In the genomic region with DNA sequence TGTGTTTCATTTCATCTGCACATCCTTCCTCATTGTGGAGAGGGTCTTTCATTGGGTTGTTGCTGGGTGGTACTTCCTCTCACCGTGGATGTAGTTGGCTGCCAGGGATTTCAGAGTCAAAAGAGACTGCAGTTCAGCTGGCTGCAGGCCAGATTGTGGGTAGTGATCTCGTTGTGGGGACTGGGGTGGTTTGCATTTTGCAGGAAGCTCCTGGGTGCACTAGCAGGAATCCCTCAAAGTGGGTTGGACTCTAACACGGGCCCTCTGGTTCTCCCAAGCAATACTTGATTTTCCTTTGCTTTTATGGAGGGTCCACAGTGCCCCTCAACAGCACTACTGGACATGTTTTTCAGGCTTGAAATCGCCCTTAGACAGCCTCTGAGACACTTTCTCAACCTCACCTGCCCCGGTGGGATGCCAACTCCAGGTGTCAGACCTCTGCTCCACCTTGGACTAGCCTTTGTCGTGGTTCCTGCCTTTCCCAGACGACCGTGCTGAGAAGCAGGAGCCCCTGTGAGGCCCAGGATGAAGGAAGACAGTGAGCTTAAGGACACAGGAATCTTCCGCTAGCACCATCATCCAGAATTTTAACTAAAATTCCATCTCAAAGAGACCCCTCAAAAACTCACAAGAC, we compare ENCODE assay signal across 23 cellular contexts. TPM values are rescaled to one million over a fixed set of nuclear protein-coding genes. Genes with fewer than 3 reads are reported as not detected.
DNase-seq lines count a peak whose midpoint lies in the region; ATAC-seq and TF ChIP-seq lines count a peak whose summit lies in the region.
"Had no signal": no experiment of that assay in that cellular context is flagged by ENCODE, and none has a peak within 500 bp of the region (broad histone marks: within the 10 kb centered on the region; RNA-seq: fewer than 3 reads in every experiment).

No MANE protein-coding gene starts in this region.

- H3K27ac Mint-ChIP-seq in IgD-negative memory B cell, result peak overlapping the region in 2 of 3 donors; percentile 28 to 39
- H3K27ac Mint-ChIP-seq: activated CD4-positive, alpha-beta T cell treated with anti-CD3 and anti-CD28 coated beads, Interleukin-2, amount 10 ng/mL, durations not matched to agents 7 days and 5 days; memory B cell; naive thymus-derived CD4-positive, alpha-beta T cell; stimulated activated naive CD8-positive, alpha-beta T cell treated with anti-CD3 and anti-CD28 coated beads, Interleukin-15, Interleukin-2, amounts not matched to agents 100 ng/mL and 50 ng/mL, for 24 hours had no signal

- peaks cover 29% of the 10 kb centered on the region for H3K27me3 Mint-ChIP-seq in IgD-negative memory B cell

- DNase-seq in SK-N-SH, result peak; percentile 9
- peak; percentile 63 for DNase-seq in coronary artery (ENCODE audit: low spot score)
- DNase-seq in sigmoid colon, result peak; percentile 42
- DNase-seq in mammary epithelial cell, result no peak
- no peak for DNase-seq in NCI-H2171 treated with DMSO at 0.1 percent for 48 hours (lab: John Stamatoyannopoulos, UW)
- DNase-seq: activated CD4-positive, alpha-beta T cell treated with anti-CD3 and anti-CD28 coated beads, Interleukin-2, amount 10 ng/mL, durations not matched to agents 7 days and 5 days; activated naive CD4-positive, alpha-beta T cell treated with anti-CD3 and anti-CD28 coated beads, Interleukin-2, amount 50 U/mL, for 16 hours; activated T-cell treated with anti-CD3 and anti-CD28 coated beads for 4 hours; DMS 273 treated with DMSO at 0.1 percent for 48 hours; KBM-7; NCI-H1048; NCI-H2029; upper lobe of right lung had no signal

- H3K36me3 ChIP-seq in SK-N-SH (replicated peaks in 1 of 2; ENCODE audit: control insufficient read depth in 1 of 2, insufficient read depth in 2 of 2, low read length in 1 of 2), result no peaks in the 10 kb centered on the region
- no peaks in the 10 kb centered on the region for H3K36me3 ChIP-seq in sigmoid colon
- H3K36me3 ChIP-seq in mammary epithelial cell (ENCODE audit: insufficient read depth, low read length), result no peaks in the 10 kb centered on the region
- H3K36me3 ChIP-seq: upper lobe of right lung had no signal

- H3K4me1 ChIP-seq in SK-N-SH (ENCODE audit: control insufficient read depth in 1 of 2, insufficient read depth in 2 of 2, low read depth in 1 of 2, low read length in 1 of 2) (peaks cover 0 to 6% of the 10 kb centered on the region in 2 experiments; a peak in 1 of 4 replicates), sigmoid colon (peaks cover 0 to 31% (median 17%) of the 10 kb centered on the region in 4 donors), mammary epithelial cell (ENCODE audit: insufficient read depth, low read length) (peaks cover 7% of the 10 kb centered on the region)
- H3K4me1 ChIP-seq: parathyroid adenoma, upper lobe of right lung had no signal

- no peaks in the 10 kb centered on the region for H3K79me2 ChIP-seq in SK-N-SH (ENCODE audit: insufficient read depth)
- no peaks in the 10 kb centered on the region for H3K79me2 ChIP-seq in mammary epithelial cell (ENCODE audit: insufficient read depth, low read length)
- H3K79me2 ChIP-seq: hepatocyte, parathyroid adenoma had no signal

- dilution Hi-C loops in mammary epithelial cell (cut with HindIII; ENCODE audit: low sequenced_read_pairs), result loop anchor here (5.0 kb wide), 1 partner anchor 68 kb away; no protein-coding TSS in a partner anchor

- H4K20me1 ChIP-seq in SK-N-SH (ENCODE audit: insufficient read depth) (no peaks in the 10 kb centered on the region), mammary epithelial cell (ENCODE audit: insufficient read depth, low read length) (no peaks in the 10 kb centered on the region)

- ATAC-seq in SK-N-SH treated with all-trans-retinoic acid at 6 μM for 48 hours (no peak), HG02973 (IDR thresholded peaks at IDR 0.05; ENCODE audit: unreplicated experiment) (no peak)
- ATAC-seq: HCT116; naive thymus-derived CD4-positive, alpha-beta T cell; Right ventricle myocardium inferior; upper lobe of right lung had no signal

- H3K9ac ChIP-seq in SK-N-SH (no peak overlapping the region), mammary epithelial cell (ENCODE audit: insufficient read depth, low read length) (no peak overlapping the region)
- H3K9ac ChIP-seq: parathyroid adenoma had no signal

- CTCF ChIA-PET in SK-N-SH (lab: Yijun Ruan, JAX) (no interaction called here), mammary epithelial cell (lab: Charles Lee; ENCODE audit: low non-redundant PET) (no interaction called here)

- in situ Hi-C loops in mammary epithelial cell (cut with MboI; ENCODE audit: low sequenced_read_pairs in 2 of 2), result no loop called here

- H2AFZ ChIP-seq in SK-N-SH (ENCODE audit: low read depth) (no peak overlapping the region), mammary epithelial cell (ENCODE audit: low read depth, low read length) (no peak overlapping the region)
- H2AFZ ChIP-seq: hepatocyte, parathyroid adenoma had no signal

- H3K4me3 ChIP-seq in SK-N-SH (ENCODE audit: low read depth in 2 of 2, low read length in 1 of 2) (no peak overlapping the region), coronary artery (no peak overlapping the region), sigmoid colon (no peak overlapping the region), mammary epithelial cell (replicated peaks in 1 of 3; ENCODE audit: insufficient read depth in 1 of 3, low read depth in 2 of 3, low read length in 3 of 3) (no peak overlapping the region)
- H3K4me3 ChIP-seq: hepatocyte, upper lobe of right lung had no signal

- no peaks in the 10 kb centered on the region for H3K9me2 ChIP-seq in SK-N-SH

- no peak overlapping the region for H3K27ac ChIP-seq in SK-N-SH (ENCODE audit: low read depth in 2 of 2, low read length in 1 of 2)
- H3K27ac ChIP-seq in coronary artery, result no peak overlapping the region
- H3K27ac ChIP-seq in sigmoid colon, result no peak overlapping the region
- H3K27ac ChIP-seq in mammary epithelial cell (ENCODE audit: insufficient read depth, low read depth, low read length), result no peak overlapping the region
- H3K27ac ChIP-seq: hepatocyte, parathyroid adenoma, upper lobe of right lung had no signal

- no peak for TF ChIP-seq RAD21 in SK-N-SH (IDR thresholded peaks at IDR 0.05; ENCODE audit: low read length)

- H3K36me3 Mint-ChIP-seq in IgD-negative memory B cell, result peaks cover 2% of the 10 kb centered on the region
- H3K36me3 Mint-ChIP-seq: memory B cell had no signal

- no peaks in the 10 kb centered on the region for H3F3A ChIP-seq in SK-N-SH (replicated peaks; ENCODE audit: insufficient read depth)

- TF ChIP-seq EP300 in SK-N-SH (IDR thresholded peaks at IDR 0.05; ENCODE audit: borderline replicate concordance in 1 of 2, low read depth in 1 of 2, low read length in 1 of 2) (no peak), sigmoid colon (IDR thresholded peaks at IDR 0.05) (no peak)

- H3K9me3 ChIP-seq in SK-N-SH (no peaks in the 10 kb centered on the region), sigmoid colon (no peaks in the 10 kb centered on the region), mammary epithelial cell (replicated peaks; ENCODE audit: insufficient read depth, low read length) (peaks cover 10% of the 10 kb centered on the region)
- H3K9me3 ChIP-seq: upper lobe of right lung had no signal

- POLR2A ChIA-PET in SK-N-SH (lab: Yijun Ruan, JAX), result no interaction called here

- no peak for TF ChIP-seq POLR2A in sigmoid colon (IDR thresholded peaks at IDR 0.05)

- BruUV-seq in mammary epithelial cell (replicated peaks; lab: Mats Ljungman, UMichigan), result no TSS peak

- H3K4me2 ChIP-seq in SK-N-SH, result no peak overlapping the region
- H3K4me2 ChIP-seq in mammary epithelial cell (ENCODE audit: insufficient read depth, low read depth, low read length), result no peak overlapping the region
- H3K4me2 ChIP-seq: hepatocyte had no signal

- TF ChIP-seq CTCF in SK-N-SH (IDR thresholded peaks at IDR 0.05) (no peak), coronary artery (IDR thresholded peaks at IDR 0.05) (no peak), sigmoid colon (IDR thresholded peaks at IDR 0.05) (no peak), mammary epithelial cell (conservative IDR thresholded peaks at IDR 0.05 in 1 of 2, IDR thresholded peaks at IDR 0.05 in 1 of 2; ENCODE audit: extremely low read depth in 1 of 2, insufficient read depth in 1 of 2, low read depth in 1 of 2, low read length in 2 of 2) (no peak)

- peaks cover 0 to 6% (median 2%) of the 10 kb centered on the region in 3 donors for H3K9me3 Mint-ChIP-seq in IgD-negative memory B cell
- H3K9me3 Mint-ChIP-seq: memory B cell; stimulated activated naive CD8-positive, alpha-beta T cell treated with anti-CD3 and anti-CD28 coated beads, Interleukin-15, Interleukin-2, amounts not matched to agents 100 ng/mL and 50 ng/mL, for 24 hours had no signal

- WGBS in SK-N-SH (ENCODE audit: low lambda C conversion rate), result 31% methylated on average over 9 of the region's 9 CpGs
- 71 to 75% methylated on average over 9 of the region's 9 CpGs for WGBS in sigmoid colon, 2 donors
- WGBS in mammary epithelial cell (ENCODE audit: low coverage, missing lambda C conversion rate), result 58% methylated on average over 9 of the region's 9 CpGs

- H3K4me1 Mint-ChIP-seq in IgD-negative memory B cell, result peaks cover 2 to 11% (median 3%) of the 10 kb centered on the region in 3 donors

- H3K4me3 Mint-ChIP-seq in IgD-negative memory B cell, result peak overlapping the region in 1 of 4 donors; percentile 27
- H3K4me3 Mint-ChIP-seq: activated CD4-positive, alpha-beta T cell treated with anti-CD3 and anti-CD28 coated beads, Interleukin-2, amount 10 ng/mL, durations not matched to agents 7 days and 5 days; memory B cell; stimulated activated naive CD8-positive, alpha-beta T cell treated with anti-CD3 and anti-CD28 coated beads, Interleukin-15, Interleukin-2, amounts not matched to agents 100 ng/mL and 50 ng/mL, for 24 hours had no signal

- intact Hi-C loops in sigmoid colon (cut with DNase I) (no loop called here), mammary epithelial cell (cut with micrococcal nuclease) (no loop called here)

- peaks cover 9% of the 10 kb centered on the region; the same call in 1 of the 2 replicates for H3K27me3 ChIP-seq in SK-N-SH (ENCODE audit: insufficient read depth)
- peaks cover 0 to 5% (median 0%) of the 10 kb centered on the region in 3 donors for H3K27me3 ChIP-seq in sigmoid colon
- peaks cover 5% of the 10 kb centered on the region for H3K27me3 ChIP-seq in mammary epithelial cell (ENCODE audit: insufficient read depth, low read length)
- H3K27me3 ChIP-seq: hepatocyte had no signal

TF ChIP-seq in SK-N-SH, 30 proteins besides CTCF, POLR2A, EP300 and RAD21 (continues in another document):
- TF ChIP-seq GATA2 (CRISPR knock-in tag; IDR thresholded peaks at IDR 0.05) (no peak), FOXJ3 (CRISPR knock-in tag; IDR thresholded peaks at IDR 0.05) (no peak), ELF1 (IDR thresholded peaks at IDR 0.05) (no peak)

TF ChIP-seq in SK-N-SH treated with all-trans-retinoic acid at 6 μM for 48 hours, 23 proteins besides CTCF, POLR2A, EP300 and RAD21 (continues in another document):
- no peak for TF ChIP-seq ISL1 (CRISPR knock-in tag; IDR thresholded peaks at IDR 0.05)

RNA-seq across cellular contexts. Expression of gene ZNF273, which starts 23.9 kb away (rescaled TPM):
- polyA plus RNA-seq in SK-N-SH (2012; rRNA removed), result 2.3 and 3.0 TPM in 2 replicates
- 2.8 and 3.1 TPM in 2 replicates for polyA plus RNA-seq in SK-N-SH (2012; cell fraction: cytosol; rRNA removed)
- 1.1 and 2.0 TPM in 2 replicates for polyA plus RNA-seq in SK-N-SH (2012; cell fraction: nucleus; rRNA removed)
- polyA plus RNA-seq in IgD-negative memory B cell, result 7.8 TPM
- total RNA-seq in sigmoid colon, result 10 to 100 TPM in 1 of 4 donors, 1 to 10 TPM in 3; 7.5 to 38.2 (median 9.6) TPM
- 1 to 10 TPM; 1.2 to 3.7 (median 1.4) TPM for polyA plus RNA-seq in sigmoid colon
- 1 to 10 TPM; 3.4 to 5.0 TPM for total RNA-seq in mammary epithelial cell
- polyA plus RNA-seq in mammary epithelial cell, result 1.9 TPM
- not detected for polyA minus RNA-seq in mammary epithelial cell

Comparison
In these comparisons a context has a peak if more than half of its experiments do, and no peak if none do; other contexts are left out.
1. DNase-seq: peak in SK-N-SH (single experiment), coronary artery (single experiment) and sigmoid colon (single experiment); none in mammary epithelial cell (single experiment) and NCI-H2171 treated with DMSO at 0.1 percent for 48 hours (single experiment).